ENCODE assay signal across 8 cellular contexts in genomic region chr1:145424612-145425435, GRCh38. TPM values are rescaled to one million over a fixed set of nuclear protein-coding genes. Genes with fewer than 3 reads are reported as not detected.
DNase-seq lines count a peak whose midpoint lies in the region; ATAC-seq and TF ChIP-seq lines count a peak whose summit lies in the region.
"Not testable (repeated sequence)": the region's sequence is repeated elsewhere in the genome, so short reads cannot be mapped to it uniquely, and the experiment has no call there.

No MANE protein-coding gene starts in this region.

- not testable (repeated sequence) for H3K9me3 Mint-ChIP-seq in activated B cell treated with CpG ODN at 0.5 μM for 24 hours

- H3K4me3 ChIP-seq in LNCaP clone FGC (ENCODE audit: low read depth, low read length) (peak overlapping the region; percentile 64), iPS-15b (ENCODE audit: low read depth, low read length) (peak overlapping the region; percentile 65), psoas muscle (peak overlapping the region; percentile 78), vagina (peak overlapping the region; percentile 53 to 71)

- peak overlapping the region; percentile 99 for H3K4me3 Mint-ChIP-seq in activated B cell treated with CpG ODN at 0.5 μM for 24 hours

- peak; percentile 76 for ATAC-seq in GM18498 (IDR thresholded peaks at IDR 0.05; ENCODE audit: unreplicated experiment)
- peak; percentile 54 for ATAC-seq in HG02610 (IDR thresholded peaks at IDR 0.05; ENCODE audit: unreplicated experiment)
- ATAC-seq in activated B cell treated with CpG ODN at 0.5 μM for 24 hours (ENCODE audit: low read depth), result peak; percentile 77
- ATAC-seq in psoas muscle, result peak; percentile 54 to 89 (median 76)

- peaks cover 12% of the 10 kb centered on the region for H3K36me3 Mint-ChIP-seq in activated B cell treated with CpG ODN at 0.5 μM for 24 hours (ENCODE audit: low read depth)

- peak overlapping the region; percentile 87 for H3K27ac Mint-ChIP-seq in activated B cell treated with CpG ODN at 0.5 μM for 24 hours

- CTCF ChIA-PET in activated B cell treated with CpG ODN at 0.5 μM for 24 hours (lab: Charles Lee), result not testable (repeated sequence)

- intact Hi-C loops in activated B cell treated with CpG ODN at 0.5 μM for 24 hours (cut with micrococcal nuclease); psoas muscle (cut with DNase I); vagina (cut with DNase I): not testable (repeated sequence)

- in situ Hi-C loops in T47D (cut with HindIII; ENCODE audit: low pct_unique_long_range_greater_than_20kb, low sequenced_read_pairs), result not testable (repeated sequence)

- H3K4me1 ChIP-seq in iPS-15b (ENCODE audit: control insufficient read depth, insufficient read depth, low read length); psoas muscle; vagina: not testable (repeated sequence)

- H3K9me3 ChIP-seq in iPS-15b (ENCODE audit: control insufficient read depth, insufficient read depth, low read length); psoas muscle; vagina: not testable (repeated sequence)

- 1 to 2% (median 1%) methylated on average over 27 to 37 of the region's 59 CpGs for WGBS in psoas muscle, 3 donors

- TF ChIP-seq POLR2A in vagina (IDR thresholded peaks at IDR 0.05), result not testable (repeated sequence)

- H3K27ac ChIP-seq in psoas muscle, result peak overlapping the region; percentile 46
- H3K27ac ChIP-seq in vagina, result not testable (repeated sequence)

- H3K9ac ChIP-seq in iPS-15b (ENCODE audit: low read depth, low read length), result not testable (repeated sequence)

- not testable (repeated sequence) for H3K4me1 Mint-ChIP-seq in activated B cell treated with CpG ODN at 0.5 μM for 24 hours

- POLR2A ChIA-PET in activated B cell treated with CpG ODN at 0.5 μM for 24 hours (lab: Charles Lee), result interaction anchor here (0.6 kb wide), 1 partner anchor 40 kb away, joined by 3 read pairs; no protein-coding TSS in a partner anchor

- H3K27me3 Mint-ChIP-seq in activated B cell treated with CpG ODN at 0.5 μM for 24 hours, result peaks cover 21% of the 10 kb centered on the region

- H3K27me3 ChIP-seq in iPS-15b (ENCODE audit: control insufficient read depth, insufficient read depth, low read length), result peaks cover 52% of the 10 kb centered on the region
- peaks cover 0 to 30% (median 3%) of the 10 kb centered on the region in 3 donors for H3K27me3 ChIP-seq in psoas muscle (ENCODE audit: insufficient read depth in 3 of 3, low read length in 2 of 3)
- H3K27me3 ChIP-seq in vagina, result not testable (repeated sequence)

- not testable (repeated sequence) for H3K36me3 ChIP-seq in iPS-15b (ENCODE audit: control insufficient read depth, insufficient read depth, low read length); psoas muscle (ENCODE audit: insufficient read depth in 1 of 2, low read depth in 1 of 2); vagina

- not testable (repeated sequence) for DNase-seq in LNCaP clone FGC (ENCODE audit: low read depth); vagina (ENCODE audit: extremely low spot score in 2 of 2)
- DNase-seq in activated B cell treated with CpG ODN at 0.5 μM for 24 hours (peak; percentile 15), T47D (ENCODE audit: low read depth in 1 of 2, low spot score in 1 of 2) (peak; percentile 16 to 21), psoas muscle (peak in 1 of 2 donors; percentile 41)

- TF ChIP-seq CTCF in LNCaP clone FGC (IDR thresholded peaks at IDR 0.05; ENCODE audit: control insufficient read depth, extremely low read depth, insufficient read depth); activated B cell treated with CpG ODN at 0.5 μM for 24 hours (IDR thresholded peaks at IDR 0.05); psoas muscle (IDR thresholded peaks at IDR 0.05); vagina (IDR thresholded peaks at IDR 0.05): not testable (repeated sequence)

RNA-seq across cellular contexts. Expression of gene NBPF20, which starts 0.6 kb away (rescaled TPM):
- total RNA-seq in activated B cell treated with CpG ODN at 0.5 μM for 24 hours, result 5.5 and 7.1 TPM in 2 replicates
- 1 to 10 TPM in 1 of 4 donors, under 1 TPM in 3; 0.50 to 1.4 (median 0.68) TPM for total RNA-seq in psoas muscle
- polyA plus RNA-seq in psoas muscle, result under 1 TPM; 0.11 to 0.91 (median 0.43) TPM
- total RNA-seq in vagina, result 1.7 TPM
